2 cellular contexts compared by ENCODE assay signal in genomic region chr5:31587546-31587945, GRCh38.
TF ChIP-seq lines count a peak whose summit lies in the region.

No MANE protein-coding gene starts in this region.

TF ChIP-seq in GM23338, 12 proteins besides CTCF, POLR2A, EP300 and RAD21:
- TF ChIP-seq ZNF462 (CRISPR knock-in tag; IDR thresholded peaks at IDR 0.05) = no peak
- no peak for TF ChIP-seq ZNF114 (CRISPR knock-in tag; IDR thresholded peaks at IDR 0.05)
- no peak for TF ChIP-seq STAT1 (IDR thresholded peaks at IDR 0.05; ENCODE audit: unreplicated experiment)
- no peak for TF ChIP-seq POLR2AphosphoS5 (IDR thresholded peaks at IDR 0.05; ENCODE audit: low read depth)
- no peak for TF ChIP-seq REST (IDR thresholded peaks at IDR 0.05; ENCODE audit: unreplicated experiment)
- TF ChIP-seq EZH2 (IDR thresholded peaks at IDR 0.05; ENCODE audit: low read depth, unreplicated experiment) = no peak
- no peak for TF ChIP-seq ETS1 (IDR thresholded peaks at IDR 0.05)
- TF ChIP-seq JUNB (IDR thresholded peaks at IDR 0.05; ENCODE audit: unreplicated experiment) = no peak
- TF ChIP-seq EZH2phosphoT487 (IDR thresholded peaks at IDR 0.05; ENCODE audit: unreplicated experiment) = no peak
- TF ChIP-seq NANOG (IDR thresholded peaks at IDR 0.05; ENCODE audit: borderline replicate concordance) = no peak
- TF ChIP-seq ZNF331 (CRISPR knock-in tag; IDR thresholded peaks at IDR 0.05; ENCODE audit: low read depth) = no peak
- no peak for TF ChIP-seq CREB1 (CRISPR knock-in tag; IDR thresholded peaks at IDR 0.05; ENCODE audit: low read depth)

TF ChIP-seq in WTC11, 78 proteins besides CTCF, POLR2A, EP300 and RAD21 (continued from another document):
- TF ChIP-seq GRHL2 (CRISPR knock-in tag; IDR thresholded peaks at IDR 0.05; ENCODE audit: insufficient replicate concordance, severe bottlenecking) (no peak), HMGXB4 (CRISPR knock-in tag; IDR thresholded peaks at IDR 0.05) (no peak), RELA (CRISPR knock-in tag; IDR thresholded peaks at IDR 0.05; ENCODE audit: borderline replicate concordance) (no peak), JUN (CRISPR knock-in tag; IDR thresholded peaks at IDR 0.05) (no peak), IRF1 (CRISPR knock-in tag; IDR thresholded peaks at IDR 0.05) (no peak), TP53 (CRISPR knock-in tag; IDR thresholded peaks at IDR 0.05) (no peak)
